In genomic region chr22:49052560-49052959, GRCh38 we compare ENCODE assay signal across 10 cellular contexts.
DNase-seq lines count a peak whose midpoint lies in the region; ATAC-seq and TF ChIP-seq lines count a peak whose summit lies in the region.
"Had no signal": no experiment of that assay in that cellular context is flagged by ENCODE, and none has a peak within 500 bp of the region (broad histone marks: within the 10 kb centered on the region; RNA-seq: fewer than 3 reads in every experiment).

No MANE protein-coding gene starts in this region.

- intact Hi-C loops in heart right ventricle (cut with DNase I), result no loop called here
- intact Hi-C loops in left cardiac atrium (cut with DNase I), result no loop called here
- intact Hi-C loops in dendritic cell treated with granulocyte-macrophage colony-stimulating factor and Interleukin-4, amounts not matched to agents 40 ng/mL and 50 ng/mL, for 4 days (cut with micrococcal nuclease), result no loop called here

- no peaks in the 10 kb centered on the region for H3K4me1 Mint-ChIP-seq in dendritic cell treated with granulocyte-macrophage colony-stimulating factor and Interleukin-4, amounts not matched to agents 40 ng/mL and 50 ng/mL, for 4 days (ENCODE audit: low read depth)

- H3K27ac ChIP-seq in heart right ventricle (no peak overlapping the region), osteoblast (ENCODE audit: low read depth, low read length) (no peak overlapping the region), urinary bladder (ENCODE audit: low read depth) (no peak overlapping the region)

- no peaks in the 10 kb centered on the region for H3K36me3 Mint-ChIP-seq in dendritic cell treated with granulocyte-macrophage colony-stimulating factor and Interleukin-4, amounts not matched to agents 40 ng/mL and 50 ng/mL, for 4 days (ENCODE audit: low read depth)

- H3K27me3 ChIP-seq in heart right ventricle, result peaks cover 0 to 36% (median 9%) of the 10 kb centered on the region in 7 donors
- no peaks in the 10 kb centered on the region for H3K27me3 ChIP-seq in osteoblast (ENCODE audit: insufficient read depth, low read length)

- H3K79me2 ChIP-seq in osteoblast (ENCODE audit: insufficient read depth, low read length), result no peaks in the 10 kb centered on the region

- H3K4me1 ChIP-seq in heart right ventricle (no peaks in the 10 kb centered on the region), osteoblast (ENCODE audit: insufficient read depth, low read length) (no peaks in the 10 kb centered on the region), urinary bladder (ENCODE audit: insufficient read depth) (no peaks in the 10 kb centered on the region)

- no peaks in the 10 kb centered on the region for H3K9me3 ChIP-seq in heart right ventricle
- H3K9me3 ChIP-seq in osteoblast (ENCODE audit: low read depth, low read length), result no peaks in the 10 kb centered on the region

- H3K4me3 ChIP-seq in heart right ventricle, result peak overlapping the region in 8 of 10 donors; percentile 7 to 53 (median 34)
- H3K4me3 ChIP-seq in osteoblast (ENCODE audit: insufficient read depth, low read length), result peak overlapping the region; percentile 66
- H3K4me3 ChIP-seq in urinary bladder (ENCODE audit: low read depth, low read length), result peak overlapping the region; percentile 27
- H3K4me3 ChIP-seq: lung had no signal

- H3K4me2 ChIP-seq in osteoblast (ENCODE audit: insufficient read depth, low read length), result peak overlapping the region; percentile 28

- H3K36me3 ChIP-seq in heart right ventricle (no peaks in the 10 kb centered on the region), osteoblast (ENCODE audit: insufficient read depth, low read length) (no peaks in the 10 kb centered on the region), urinary bladder (ENCODE audit: insufficient read depth) (no peaks in the 10 kb centered on the region)

- no peaks in the 10 kb centered on the region for H3K9me3 Mint-ChIP-seq in dendritic cell treated with granulocyte-macrophage colony-stimulating factor and Interleukin-4, amounts not matched to agents 40 ng/mL and 50 ng/mL, for 4 days

- DNase-seq in heart right ventricle (no peak), left cardiac atrium (no peak), osteoblast (ENCODE audit: insufficient read length, low spot score, missing footprints) (no peak), NOMO-1 (lab: John Stamatoyannopoulos, UW; ENCODE audit: unreplicated experiment in 2 of 2) (no peak), ACHN (no peak)
- DNase-seq in activated CD4-positive, CD25-positive, alpha-beta regulatory T cell treated with anti-CD3 and anti-CD28 coated beads, Interleukin-2, amount 50 U/mL, for 72 hours, result no peak
- DNase-seq: dermis blood vessel endothelial cell had no signal

- H2AFZ ChIP-seq in osteoblast (ENCODE audit: low read length), result peak overlapping the region; percentile 35

- H4K20me1 ChIP-seq in osteoblast (ENCODE audit: insufficient read depth, low read length), result no peaks in the 10 kb centered on the region

- ATAC-seq in heart right ventricle, result no peak
- no peak for ATAC-seq in left cardiac atrium

- peak overlapping the region; percentile 70 for H3K4me3 Mint-ChIP-seq in dendritic cell treated with granulocyte-macrophage colony-stimulating factor and Interleukin-4, amounts not matched to agents 40 ng/mL and 50 ng/mL, for 4 days

- 53 to 58% methylated on average over 12 of the region's 12 CpGs for WGBS in heart right ventricle, 2 donors
- WGBS in urinary bladder, result 49% methylated on average over 12 of the region's 12 CpGs

- in situ Hi-C loops in ACHN (cut with HindIII; ENCODE audit: low pct_ligation_motif_present, low pct_unique_long_range_greater_than_20kb, low sequenced_read_pairs), result no loop called here

- no peak for TF ChIP-seq CTCF in heart right ventricle (IDR thresholded peaks at IDR 0.05)
- no peak for TF ChIP-seq CTCF in osteoblast (IDR thresholded peaks at IDR 0.05; ENCODE audit: extremely low read depth, low read depth, low read length)

- H3K27me3 Mint-ChIP-seq in dendritic cell treated with granulocyte-macrophage colony-stimulating factor and Interleukin-4, amounts not matched to agents 40 ng/mL and 50 ng/mL, for 4 days, result peaks cover 2% of the 10 kb centered on the region

- H3K27ac Mint-ChIP-seq in dendritic cell treated with granulocyte-macrophage colony-stimulating factor and Interleukin-4, amounts not matched to agents 40 ng/mL and 50 ng/mL, for 4 days, result no peak overlapping the region
